ENCODE assay signal across 23 cellular contexts in the genomic region with DNA sequence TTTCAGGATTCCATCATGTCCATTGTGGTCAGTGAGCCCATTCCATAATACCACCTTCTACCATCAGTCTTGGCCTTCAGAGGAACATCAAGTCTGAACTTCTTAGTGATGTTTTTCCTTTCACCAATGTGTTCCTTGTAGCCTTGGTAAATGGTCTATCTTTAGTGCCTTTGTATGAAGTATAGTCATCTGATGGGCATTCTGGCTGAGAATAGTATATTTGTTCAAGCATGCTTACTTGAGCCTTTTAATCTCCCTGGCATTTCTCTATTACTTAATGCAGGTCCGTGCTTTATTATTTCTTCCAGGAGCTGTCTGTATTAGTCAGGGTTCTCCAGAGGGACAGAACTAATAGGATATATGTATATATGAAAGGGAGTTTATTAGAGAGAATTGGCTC.
DNase-seq lines count a peak whose midpoint lies in the region; ATAC-seq and TF ChIP-seq lines count a peak whose summit lies in the region.
"Had no signal": no experiment of that assay in that cellular context is flagged by ENCODE, and none has a peak within 500 bp of the region (broad histone marks: within the 10 kb centered on the region; RNA-seq: fewer than 3 reads in every experiment).

No MANE protein-coding gene starts in this region.

- ATAC-seq in RWPE2 (ENCODE audit: low read depth) (peak; percentile 78), GM21390 (IDR thresholded peaks at IDR 0.05; ENCODE audit: unreplicated experiment) (no peak), GM21576 (IDR thresholded peaks at IDR 0.05; ENCODE audit: unreplicated experiment) (no peak)
- ATAC-seq: CD8-positive, alpha-beta T cell had no signal

- no peaks in the 10 kb centered on the region for H3K36me3 Mint-ChIP-seq in activated CD4-positive, alpha-beta T cell treated with anti-CD3 and anti-CD28 coated beads, Interleukin-2, amount 10 ng/mL, durations not matched to agents 7 days and 5 days (ENCODE audit: low read depth)
- H3K36me3 Mint-ChIP-seq: CD8-positive, alpha-beta T cell; IgD-negative memory B cell had no signal

- no peak overlapping the region for H3K4me3 Mint-ChIP-seq in activated CD4-positive, alpha-beta T cell treated with anti-CD3 and anti-CD28 coated beads, Interleukin-2, amount 10 ng/mL, durations not matched to agents 7 days and 5 days
- H3K4me3 Mint-ChIP-seq: CD8-positive, alpha-beta T cell; IgD-negative memory B cell had no signal

- no peaks in the 10 kb centered on the region for H3K9me3 ChIP-seq in RWPE2 (ENCODE audit: severe bottlenecking)
- H3K9me3 ChIP-seq: MG63 had no signal

- DNase-seq in HPDE6-E6E7 (ENCODE audit: extremely low spot score) = peak; percentile 36
- DNase-seq in RWPE2 (ENCODE audit: low spot score) = no peak
- peak; percentile 74 for DNase-seq in epithelial cell of prostate (ENCODE audit: low read depth, low spot score)
- peak; percentile 68 for DNase-seq in renal cortical epithelial cell (ENCODE audit: low read depth)
- DNase-seq in DMS79 (lab: John Stamatoyannopoulos, UW) = no peak
- DNase-seq in activated CD4-positive, alpha-beta T cell treated with anti-CD3 and anti-CD28 coated beads, Interleukin-2, amount 10 ng/mL, durations not matched to agents 7 days and 5 days = no peak
- DNase-seq: Calu3; CD8-positive, alpha-beta T cell; DMS53; Karpas-422; MG63; NCI-H1092; NCI-H146; NCI-H2029 treated with DMSO at 0.1 percent for 48 hours; NCI-H2171; NK-92 treated with Interleukin-12 subunit alpha and Interleukin-12 subunit beta, amount 100 ng/mL, for 24 hours; SHP77 had no signal

- H3K27ac ChIP-seq in RWPE2 (ENCODE audit: poor library complexity, severe bottlenecking) (peak overlapping the region; percentile 99), epithelial cell of prostate (peak overlapping the region; percentile 89)
- H3K27ac ChIP-seq: BLaER1 treated with 17β-estradiol and CSF1 and Interleukin-3, amounts not matched to agents 10 nM and 100 nM; HL-60; SK-N-MC had no signal

- no peak for TF ChIP-seq CTCF in RWPE2 (IDR thresholded peaks at IDR 0.05; ENCODE audit: poor library complexity, severe bottlenecking)

- no peak overlapping the region for H3K4me3 ChIP-seq in RWPE2 (ENCODE audit: severe bottlenecking)
- H3K4me3 ChIP-seq: BLaER1 treated with 17β-estradiol and CSF1 and Interleukin-3, amounts not matched to agents 10 nM and 100 nM; MG63; SK-N-MC had no signal

- H3K4me1 ChIP-seq in RWPE2 (ENCODE audit: insufficient read depth, poor library complexity, severe bottlenecking) = peaks cover 44% of the 10 kb centered on the region
- H3K4me1 ChIP-seq: BLaER1 treated with 17β-estradiol and CSF1 and Interleukin-3, amounts not matched to agents 10 nM and 100 nM had no signal

- H3K4me1 Mint-ChIP-seq in activated CD4-positive, alpha-beta T cell treated with anti-CD3 and anti-CD28 coated beads, Interleukin-2, amount 10 ng/mL, durations not matched to agents 7 days and 5 days = no peaks in the 10 kb centered on the region
- H3K4me1 Mint-ChIP-seq: IgD-negative memory B cell had no signal

- CTCF ChIA-PET in activated CD4-positive, alpha-beta T cell treated with anti-CD3 and anti-CD28 coated beads, Interleukin-2, amount 10 ng/mL, durations not matched to agents 7 days and 5 days (lab: Charles Lee) = no interaction called here

- H3K9me3 Mint-ChIP-seq in activated CD4-positive, alpha-beta T cell treated with anti-CD3 and anti-CD28 coated beads, Interleukin-2, amount 10 ng/mL, durations not matched to agents 7 days and 5 days = peaks cover 2% of the 10 kb centered on the region

- H3K27me3 ChIP-seq in RWPE2 (ENCODE audit: insufficient read depth, poor library complexity, severe bottlenecking) = no peaks in the 10 kb centered on the region
- H3K27me3 ChIP-seq: BLaER1 treated with 17β-estradiol and CSF1 and Interleukin-3, amounts not matched to agents 10 nM and 100 nM; MG63 had no signal

- no peak overlapping the region for H3K27ac Mint-ChIP-seq in activated CD4-positive, alpha-beta T cell treated with anti-CD3 and anti-CD28 coated beads, Interleukin-2, amount 10 ng/mL, durations not matched to agents 7 days and 5 days
- H3K27ac Mint-ChIP-seq: CD8-positive, alpha-beta T cell; IgD-negative memory B cell had no signal

- POLR2A ChIA-PET in activated CD4-positive, alpha-beta T cell treated with anti-CD3 and anti-CD28 coated beads, Interleukin-2, amount 10 ng/mL, durations not matched to agents 7 days and 5 days (lab: Charles Lee) = no interaction called here

- H3K27me3 Mint-ChIP-seq in activated CD4-positive, alpha-beta T cell treated with anti-CD3 and anti-CD28 coated beads, Interleukin-2, amount 10 ng/mL, durations not matched to agents 7 days and 5 days = no peaks in the 10 kb centered on the region
- H3K27me3 Mint-ChIP-seq: IgD-negative memory B cell had no signal

- H3K36me3 ChIP-seq in RWPE2 (ENCODE audit: low read depth) = no peaks in the 10 kb centered on the region
- H3K36me3 ChIP-seq: BLaER1 treated with 17β-estradiol and CSF1 and Interleukin-3, amounts not matched to agents 10 nM and 100 nM; MG63 had no signal

Comparison
In these comparisons a context has a peak if more than half of its experiments do, and no peak if none do; other contexts are left out.
1. DNase-seq: peak in HPDE6-E6E7 (single experiment), epithelial cell of prostate (single experiment) and renal cortical epithelial cell (single experiment); none in RWPE2 (single experiment), DMS79 (single experiment) and activated CD4-positive, alpha-beta T cell treated with anti-CD3 and anti-CD28 coated beads, Interleukin-2, amount 10 ng/mL, durations not matched to agents 7 days and 5 days (single experiment).